11 cellular contexts compared by ENCODE assay signal in the genomic region with DNA sequence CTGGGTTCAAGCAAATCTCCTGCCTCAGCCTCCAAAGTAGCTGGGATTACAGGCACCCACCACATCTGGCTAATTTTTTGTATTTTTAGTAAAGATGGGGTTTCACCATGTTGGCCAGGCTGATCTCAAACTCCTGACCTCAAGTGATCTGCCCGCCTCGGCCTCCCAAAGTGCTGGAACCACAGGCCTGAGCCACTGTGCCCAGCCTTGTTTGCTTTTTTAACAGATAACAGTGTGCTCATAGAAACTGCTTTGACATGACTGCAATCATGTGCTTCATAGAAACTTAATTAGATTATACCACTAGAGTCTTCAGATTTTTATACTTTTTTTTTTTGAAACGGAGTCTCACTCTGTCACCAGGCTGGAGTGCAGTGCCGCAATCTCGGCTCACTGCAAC. TPM values are rescaled to one million over a fixed set of nuclear protein-coding genes. Genes with fewer than 3 reads are reported as not detected.
DNase-seq lines count a peak whose midpoint lies in the region; ATAC-seq and TF ChIP-seq lines count a peak whose summit lies in the region.
"Not testable (repeated sequence)": the region's sequence is repeated elsewhere in the genome, so short reads cannot be mapped to it uniquely, and the experiment has no call there.
"Had no signal": no experiment of that assay in that cellular context is flagged by ENCODE, and none has a peak within 500 bp of the region (broad histone marks: within the 10 kb centered on the region; RNA-seq: fewer than 3 reads in every experiment).

No MANE protein-coding gene starts in this region.

- ATAC-seq in CD8-positive, alpha-beta T cell; T-cell (replicated peaks in 1 of 4); naive thymus-derived CD8-positive, alpha-beta T cell: not testable (repeated sequence)

- CTCF ChIA-PET in CD8-positive, alpha-beta T cell (lab: Charles Lee); T-cell (lab: Charles Lee); activated CD4-positive, alpha-beta T cell treated with anti-CD3 and anti-CD28 coated beads, Interleukin-2, amount 10 ng/mL, durations not matched to agents 7 days and 5 days (lab: Charles Lee); activated naive CD4-positive, alpha-beta T cell treated with anti-CD3 and anti-CD28 coated beads, Interleukin-2, amount 10 ng/mL, durations not matched to agents 7 days and 5 days (lab: Charles Lee): not testable (repeated sequence)

- H3K9me3 ChIP-seq in CD8-positive, alpha-beta T cell (ENCODE audit: low read length); vagina: not testable (repeated sequence)

- H3K27me3 Mint-ChIP-seq in CD8-positive, alpha-beta T cell (ENCODE audit: low read depth); T-cell; activated CD4-positive, alpha-beta T cell treated with anti-CD3 and anti-CD28 coated beads, Interleukin-2, amount 10 ng/mL, durations not matched to agents 7 days and 5 days; activated naive CD4-positive, alpha-beta T cell treated with anti-CD3 and anti-CD28 coated beads, Interleukin-2, amount 10 ng/mL, durations not matched to agents 7 days and 5 days; naive thymus-derived CD8-positive, alpha-beta T cell: not testable (repeated sequence)

- H3K27me3 ChIP-seq in CD8-positive, alpha-beta T cell (ENCODE audit: insufficient read depth, low read length); vagina: not testable (repeated sequence)

- not testable (repeated sequence) for DNase-seq in CD8-positive, alpha-beta T cell; T-cell; activated CD4-positive, alpha-beta T cell treated with anti-CD3 and anti-CD28 coated beads, Interleukin-2, amount 10 ng/mL, durations not matched to agents 7 days and 5 days; activated naive CD4-positive, alpha-beta T cell treated with anti-CD3 and anti-CD28 coated beads, Interleukin-2, amount 10 ng/mL, durations not matched to agents 7 days and 5 days; naive thymus-derived CD8-positive, alpha-beta T cell; vagina (ENCODE audit: extremely low spot score in 2 of 2)
- DNase-seq in foreskin melanocyte: peak; percentile 27

- not testable (repeated sequence) for TF ChIP-seq CTCF in CD8-positive, alpha-beta T cell (IDR thresholded peaks at IDR 0.05); vagina (IDR thresholded peaks at IDR 0.05)

- H3K27ac Mint-ChIP-seq in CD8-positive, alpha-beta T cell: peak overlapping the region; percentile 79
- H3K27ac Mint-ChIP-seq in T-cell: peak overlapping the region; percentile 79 to 87
- H3K27ac Mint-ChIP-seq in activated CD4-positive, alpha-beta T cell treated with anti-CD3 and anti-CD28 coated beads, Interleukin-2, amount 10 ng/mL, durations not matched to agents 7 days and 5 days: peak overlapping the region; percentile 76
- H3K27ac Mint-ChIP-seq in activated naive CD4-positive, alpha-beta T cell treated with anti-CD3 and anti-CD28 coated beads, Interleukin-2, amount 10 ng/mL, durations not matched to agents 7 days and 5 days: peak overlapping the region; percentile 78
- H3K27ac Mint-ChIP-seq in naive thymus-derived CD8-positive, alpha-beta T cell: peak overlapping the region; percentile 11 to 96 (median 86)

- not testable (repeated sequence) for TF ChIP-seq POLR2A in vagina (IDR thresholded peaks at IDR 0.05)

- H3K4me1 ChIP-seq in CD8-positive, alpha-beta T cell (ENCODE audit: insufficient read depth, low read length): not testable (repeated sequence)
- H3K4me1 ChIP-seq in vagina: peaks cover 21% of the 10 kb centered on the region

- POLR2A ChIA-PET in CD8-positive, alpha-beta T cell (lab: Charles Lee): interaction anchor here (0.5 kb wide), 1 partner anchor 82 kb away, joined by 3 read pairs; the partner anchor contains the start of gene RSRP1
- POLR2A ChIA-PET in T-cell (lab: Charles Lee): interaction anchor here in 1 of 2 donors (0.6 kb wide), 1 partner anchor 1993 kb away, joined by 10 read pairs; no protein-coding TSS in a partner anchor
- POLR2A ChIA-PET in activated CD4-positive, alpha-beta T cell treated with anti-CD3 and anti-CD28 coated beads, Interleukin-2, amount 10 ng/mL, durations not matched to agents 7 days and 5 days (lab: Charles Lee); naive thymus-derived CD8-positive, alpha-beta T cell (lab: Charles Lee): not testable (repeated sequence)

- not testable (repeated sequence) for H3K36me3 ChIP-seq in CD8-positive, alpha-beta T cell (ENCODE audit: insufficient read depth, low read length); vagina

- H3K36me3 Mint-ChIP-seq in CD8-positive, alpha-beta T cell: peaks cover 24% of the 10 kb centered on the region
- H3K36me3 Mint-ChIP-seq in T-cell; activated naive CD4-positive, alpha-beta T cell treated with anti-CD3 and anti-CD28 coated beads, Interleukin-2, amount 10 ng/mL, durations not matched to agents 7 days and 5 days: not testable (repeated sequence)
- H3K36me3 Mint-ChIP-seq in activated CD4-positive, alpha-beta T cell treated with anti-CD3 and anti-CD28 coated beads, Interleukin-2, amount 10 ng/mL, durations not matched to agents 7 days and 5 days (ENCODE audit: low read depth): peaks cover 16% of the 10 kb centered on the region
- peaks cover 0 to 28% (median 2%) of the 10 kb centered on the region in 3 donors for H3K36me3 Mint-ChIP-seq in naive thymus-derived CD8-positive, alpha-beta T cell

- intact Hi-C loops in CD8-positive, alpha-beta T cell (cut with DNase I, micrococcal nuclease); vagina (cut with DNase I): not testable (repeated sequence)

- not testable (repeated sequence) for H3K4me3 Mint-ChIP-seq in CD8-positive, alpha-beta T cell; activated CD4-positive, alpha-beta T cell treated with anti-CD3 and anti-CD28 coated beads, Interleukin-2, amount 10 ng/mL, durations not matched to agents 7 days and 5 days; activated naive CD4-positive, alpha-beta T cell treated with anti-CD3 and anti-CD28 coated beads, Interleukin-2, amount 10 ng/mL, durations not matched to agents 7 days and 5 days
- peak overlapping the region in 2 of 3 donors; percentile 37 to 44 for H3K4me3 Mint-ChIP-seq in T-cell
- peak overlapping the region in 3 of 10 donors; percentile 23 to 79 (median 63) for H3K4me3 Mint-ChIP-seq in naive thymus-derived CD8-positive, alpha-beta T cell

- not testable (repeated sequence) for H3K4me3 ChIP-seq in CD8-positive, alpha-beta T cell (ENCODE audit: low read depth, low read length); vagina

- H3K27ac ChIP-seq in CD8-positive, alpha-beta T cell (ENCODE audit: low read depth, low read length): not testable (repeated sequence)
- H3K27ac ChIP-seq in vagina: peak overlapping the region; percentile 62

- H3K4me1 Mint-ChIP-seq in CD8-positive, alpha-beta T cell (ENCODE audit: low read depth): peaks cover 35% of the 10 kb centered on the region
- peaks cover 24 to 47% (median 31%) of the 10 kb centered on the region in 3 donors for H3K4me1 Mint-ChIP-seq in T-cell
- peaks cover 32% of the 10 kb centered on the region for H3K4me1 Mint-ChIP-seq in activated CD4-positive, alpha-beta T cell treated with anti-CD3 and anti-CD28 coated beads, Interleukin-2, amount 10 ng/mL, durations not matched to agents 7 days and 5 days
- peaks cover 12% of the 10 kb centered on the region for H3K4me1 Mint-ChIP-seq in activated naive CD4-positive, alpha-beta T cell treated with anti-CD3 and anti-CD28 coated beads, Interleukin-2, amount 10 ng/mL, durations not matched to agents 7 days and 5 days
- H3K4me1 Mint-ChIP-seq in naive thymus-derived CD8-positive, alpha-beta T cell: peaks cover 7 to 39% (median 26%) of the 10 kb centered on the region in 4 donors

- not testable (repeated sequence) for H3K9me3 Mint-ChIP-seq in CD8-positive, alpha-beta T cell; T-cell; activated CD4-positive, alpha-beta T cell treated with anti-CD3 and anti-CD28 coated beads, Interleukin-2, amount 10 ng/mL, durations not matched to agents 7 days and 5 days; activated naive CD4-positive, alpha-beta T cell treated with anti-CD3 and anti-CD28 coated beads, Interleukin-2, amount 10 ng/mL, durations not matched to agents 7 days and 5 days; naive thymus-derived CD8-positive, alpha-beta T cell

RNA-seq across cellular contexts. Expression of gene TMEM50A, which starts 8.8 kb away (rescaled TPM):
- 100 to 1,000 TPM; 103 to 118 TPM for total RNA-seq in CD8-positive, alpha-beta T cell
- total RNA-seq in T-cell (100 to 1,000 TPM in 1 of 5 donors, 10 to 100 TPM in 4; 74.8 to 104 (median 97.2) TPM), vagina (68.8 TPM)
- total RNA-seq in activated CD4-positive, alpha-beta T cell treated with anti-CD3 and anti-CD28 coated beads, Interleukin-2, amount 10 ng/mL, durations not matched to agents 7 days and 5 days: 100 to 1,000 TPM; 140 to 176 TPM
- total RNA-seq in naive thymus-derived CD8-positive, alpha-beta T cell: 100 to 1,000 TPM in 1 of 2 experiments, 10 to 100 TPM in 1; 89.0 to 101 TPM
- 100 to 1,000 TPM; 130 to 201 (median 146) TPM for polyA plus RNA-seq in naive thymus-derived CD8-positive, alpha-beta T cell

RNA-seq across cellular contexts. Expression of gene RHD, which starts 57.0 kb away (rescaled TPM):
- total RNA-seq in CD8-positive, alpha-beta T cell: under 1 TPM; 0.14 to 0.19 TPM
- total RNA-seq in T-cell: under 1 TPM in 2 of 5 donors, not detected in 3; 0.13 to 0.19 TPM
- total RNA-seq in activated CD4-positive, alpha-beta T cell treated with anti-CD3 and anti-CD28 coated beads, Interleukin-2, amount 10 ng/mL, durations not matched to agents 7 days and 5 days: not detected
- total RNA-seq in naive thymus-derived CD8-positive, alpha-beta T cell: not detected
- polyA plus RNA-seq in naive thymus-derived CD8-positive, alpha-beta T cell: under 1 TPM in 2 of 3 donors, not detected in 1; 0.11 to 0.12 TPM
- not detected for total RNA-seq in vagina
- total RNA-seq: H1, HT1080, Right ventricle myocardium inferior, SJSA1 had no signal
